Comparison of ENCODE assay signal across 1 cellular context in the genomic region with DNA sequence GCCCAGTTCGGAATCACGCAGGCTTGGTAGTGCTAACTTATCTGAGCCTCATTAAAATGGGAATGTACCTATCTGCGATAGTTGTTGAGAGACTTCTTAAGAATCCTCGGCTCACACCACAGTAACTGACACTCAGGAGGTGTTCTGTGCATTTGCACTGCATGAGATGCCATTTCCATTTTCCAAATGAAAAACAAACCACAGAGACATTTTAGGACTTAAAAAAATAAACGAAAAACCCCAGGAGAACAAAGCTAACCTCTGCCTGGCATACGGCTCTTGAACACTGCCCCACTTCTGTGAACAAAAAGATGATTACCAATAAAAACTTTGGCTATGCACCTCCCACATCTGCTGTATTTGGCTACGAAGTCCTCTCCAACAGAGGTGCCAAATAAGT.
TF ChIP-seq lines count a peak whose summit lies in the region.

No MANE protein-coding gene starts in this region.

TF ChIP-seq in HEK293, 187 proteins besides CTCF, POLR2A, EP300 and RAD21 (continued from another document):
- TF ChIP-seq, protein P1, sequence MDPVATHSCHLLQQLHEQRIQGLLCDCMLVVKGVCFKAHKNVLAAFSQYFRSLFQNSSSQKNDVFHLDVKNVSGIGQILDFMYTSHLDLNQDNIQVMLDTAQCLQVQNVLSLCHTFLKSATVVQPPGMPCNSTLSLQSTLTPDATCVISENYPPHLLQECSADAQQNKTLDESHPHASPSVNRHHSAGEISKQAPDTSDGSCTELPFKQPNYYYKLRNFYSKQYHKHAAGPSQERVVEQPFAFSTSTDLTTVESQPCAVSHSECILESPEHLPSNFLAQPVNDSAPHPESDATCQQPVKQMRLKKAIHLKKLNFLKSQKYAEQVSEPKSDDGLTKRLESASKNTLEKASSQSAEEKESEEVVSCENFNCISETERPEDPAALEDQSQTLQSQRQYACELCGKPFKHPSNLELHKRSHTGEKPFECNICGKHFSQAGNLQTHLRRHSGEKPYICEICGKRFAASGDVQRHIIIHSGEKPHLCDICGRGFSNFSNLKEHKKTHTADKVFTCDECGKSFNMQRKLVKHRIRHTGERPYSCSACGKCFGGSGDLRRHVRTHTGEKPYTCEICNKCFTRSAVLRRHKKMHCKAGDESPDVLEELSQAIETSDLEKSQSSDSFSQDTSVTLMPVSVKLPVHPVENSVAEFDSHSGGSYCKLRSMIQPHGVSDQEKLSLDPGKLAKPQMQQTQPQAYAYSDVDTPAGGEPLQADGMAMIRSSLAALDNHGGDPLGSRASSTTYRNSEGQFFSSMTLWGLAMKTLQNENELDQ (tag by site-specific recombination; IDR thresholded peaks at IDR 0.05; ENCODE audit: low read depth): no peak
- peak; percentile 72 for TF ChIP-seq WT1 (tag by site-specific recombination; IDR thresholded peaks at IDR 0.05)
- TF ChIP-seq ZNF423 (tag by site-specific recombination; IDR thresholded peaks at IDR 0.05): no peak
- no peak for TF ChIP-seq ZNF132 (tag by site-specific recombination; IDR thresholded peaks at IDR 0.05; ENCODE audit: borderline replicate concordance)
- no peak for TF ChIP-seq SP7 (tag by site-specific recombination; IDR thresholded peaks at IDR 0.05)
- no peak for TF ChIP-seq ZBTB21 (tag by site-specific recombination; IDR thresholded peaks at IDR 0.05)
- no peak for TF ChIP-seq ZNF274 (IDR thresholded peaks at IDR 0.05; ENCODE audit: low read length)
- no peak for TF ChIP-seq ZNF274 (tag by site-specific recombination; IDR thresholded peaks at IDR 0.05; ENCODE audit: borderline replicate concordance)
- TF ChIP-seq ZNF10 (tag by site-specific recombination; IDR thresholded peaks at IDR 0.05): no peak
- TF ChIP-seq ZBTB1 (tag by site-specific recombination; IDR thresholded peaks at IDR 0.05): no peak
- TF ChIP-seq OVOL3 (tag by site-specific recombination; IDR thresholded peaks at IDR 0.05): no peak
- TF ChIP-seq, protein P2, sequence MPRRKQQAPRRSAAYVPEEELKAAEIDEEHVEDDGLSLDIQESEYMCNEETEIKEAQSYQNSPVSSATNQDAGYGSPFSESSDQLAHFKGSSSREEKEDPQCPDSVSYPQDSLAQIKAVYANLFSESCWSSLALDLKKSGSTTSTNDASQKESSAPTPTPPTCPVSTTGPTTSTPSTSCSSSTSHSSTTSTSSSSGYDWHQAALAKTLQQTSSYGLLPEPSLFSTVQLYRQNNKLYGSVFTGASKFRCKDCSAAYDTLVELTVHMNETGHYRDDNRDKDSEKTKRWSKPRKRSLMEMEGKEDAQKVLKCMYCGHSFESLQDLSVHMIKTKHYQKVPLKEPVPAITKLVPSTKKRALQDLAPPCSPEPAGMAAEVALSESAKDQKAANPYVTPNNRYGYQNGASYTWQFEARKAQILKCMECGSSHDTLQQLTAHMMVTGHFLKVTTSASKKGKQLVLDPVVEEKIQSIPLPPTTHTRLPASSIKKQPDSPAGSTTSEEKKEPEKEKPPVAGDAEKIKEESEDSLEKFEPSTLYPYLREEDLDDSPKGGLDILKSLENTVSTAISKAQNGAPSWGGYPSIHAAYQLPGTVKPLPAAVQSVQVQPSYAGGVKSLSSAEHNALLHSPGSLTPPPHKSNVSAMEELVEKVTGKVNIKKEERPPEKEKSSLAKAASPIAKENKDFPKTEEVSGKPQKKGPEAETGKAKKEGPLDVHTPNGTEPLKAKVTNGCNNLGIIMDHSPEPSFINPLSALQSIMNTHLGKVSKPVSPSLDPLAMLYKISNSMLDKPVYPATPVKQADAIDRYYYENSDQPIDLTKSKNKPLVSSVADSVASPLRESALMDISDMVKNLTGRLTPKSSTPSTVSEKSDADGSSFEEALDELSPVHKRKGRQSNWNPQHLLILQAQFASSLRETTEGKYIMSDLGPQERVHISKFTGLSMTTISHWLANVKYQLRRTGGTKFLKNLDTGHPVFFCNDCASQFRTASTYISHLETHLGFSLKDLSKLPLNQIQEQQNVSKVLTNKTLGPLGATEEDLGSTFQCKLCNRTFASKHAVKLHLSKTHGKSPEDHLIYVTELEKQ (tag by site-specific recombination; IDR thresholded peaks at IDR 0.05; ENCODE audit: borderline replicate concordance): no peak
- no peak for TF ChIP-seq ZNF658 (tag by site-specific recombination; IDR thresholded peaks at IDR 0.05)
- TF ChIP-seq ZNF837 (tag by site-specific recombination; IDR thresholded peaks at IDR 0.05): no peak
- no peak for TF ChIP-seq ZNF701 (tag by site-specific recombination; IDR thresholded peaks at IDR 0.05)
- no peak for TF ChIP-seq ZNF223 (tag by site-specific recombination; IDR thresholded peaks at IDR 0.05)
- no peak for TF ChIP-seq GLI4 (tag by site-specific recombination; IDR thresholded peaks at IDR 0.05)
- no peak for TF ChIP-seq IKZF3 (tag by site-specific recombination; IDR thresholded peaks at IDR 0.05)
- TF ChIP-seq, protein P3, sequence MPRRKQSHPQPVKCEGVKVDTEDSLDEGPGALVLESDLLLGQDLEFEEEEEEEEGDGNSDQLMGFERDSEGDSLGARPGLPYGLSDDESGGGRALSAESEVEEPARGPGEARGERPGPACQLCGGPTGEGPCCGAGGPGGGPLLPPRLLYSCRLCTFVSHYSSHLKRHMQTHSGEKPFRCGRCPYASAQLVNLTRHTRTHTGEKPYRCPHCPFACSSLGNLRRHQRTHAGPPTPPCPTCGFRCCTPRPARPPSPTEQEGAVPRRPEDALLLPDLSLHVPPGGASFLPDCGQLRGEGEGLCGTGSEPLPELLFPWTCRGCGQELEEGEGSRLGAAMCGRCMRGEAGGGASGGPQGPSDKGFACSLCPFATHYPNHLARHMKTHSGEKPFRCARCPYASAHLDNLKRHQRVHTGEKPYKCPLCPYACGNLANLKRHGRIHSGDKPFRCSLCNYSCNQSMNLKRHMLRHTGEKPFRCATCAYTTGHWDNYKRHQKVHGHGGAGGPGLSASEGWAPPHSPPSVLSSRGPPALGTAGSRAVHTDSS (tag by site-specific recombination; IDR thresholded peaks at IDR 0.05): no peak
- no peak for TF ChIP-seq ZNF785 (tag by site-specific recombination; IDR thresholded peaks at IDR 0.05)
- TF ChIP-seq GLI2 (tag by site-specific recombination; IDR thresholded peaks at IDR 0.05; ENCODE audit: borderline replicate concordance, low read depth): no peak
